Comparison of ENCODE assay signal across 1 cellular context in the genomic region with DNA sequence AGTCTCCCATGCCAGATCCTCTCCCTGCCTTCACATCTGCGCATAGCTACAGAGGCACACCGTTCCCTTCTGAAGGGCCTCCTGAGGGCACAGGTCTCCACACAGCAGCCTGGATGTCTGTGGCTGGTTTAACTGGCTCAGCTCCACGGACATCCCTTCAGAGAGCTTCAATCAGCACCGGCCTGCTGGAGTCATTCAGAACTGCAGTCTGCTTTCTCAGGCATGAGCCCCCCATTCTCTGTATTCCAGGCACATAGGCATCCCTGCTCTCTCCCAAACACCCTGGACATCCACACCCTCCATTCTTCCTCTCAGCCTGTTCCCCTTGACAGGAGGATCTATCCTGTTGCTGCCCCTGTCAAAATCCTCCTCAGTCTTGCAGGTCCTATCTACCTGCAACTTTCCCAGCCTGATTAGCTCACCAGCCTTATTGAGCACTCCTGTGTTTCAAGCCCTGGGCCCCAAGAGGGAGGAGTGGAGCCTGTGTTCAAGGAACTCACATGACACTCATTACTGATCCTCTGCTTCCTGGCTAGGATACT.
TF ChIP-seq lines count a peak whose summit lies in the region.

No MANE protein-coding gene starts in this region.

TF ChIP-seq in HepG2, 621 proteins besides CTCF, POLR2A, EP300 and RAD21 (continued from another document and continues in another):
- TF ChIP-seq, protein P1, sequence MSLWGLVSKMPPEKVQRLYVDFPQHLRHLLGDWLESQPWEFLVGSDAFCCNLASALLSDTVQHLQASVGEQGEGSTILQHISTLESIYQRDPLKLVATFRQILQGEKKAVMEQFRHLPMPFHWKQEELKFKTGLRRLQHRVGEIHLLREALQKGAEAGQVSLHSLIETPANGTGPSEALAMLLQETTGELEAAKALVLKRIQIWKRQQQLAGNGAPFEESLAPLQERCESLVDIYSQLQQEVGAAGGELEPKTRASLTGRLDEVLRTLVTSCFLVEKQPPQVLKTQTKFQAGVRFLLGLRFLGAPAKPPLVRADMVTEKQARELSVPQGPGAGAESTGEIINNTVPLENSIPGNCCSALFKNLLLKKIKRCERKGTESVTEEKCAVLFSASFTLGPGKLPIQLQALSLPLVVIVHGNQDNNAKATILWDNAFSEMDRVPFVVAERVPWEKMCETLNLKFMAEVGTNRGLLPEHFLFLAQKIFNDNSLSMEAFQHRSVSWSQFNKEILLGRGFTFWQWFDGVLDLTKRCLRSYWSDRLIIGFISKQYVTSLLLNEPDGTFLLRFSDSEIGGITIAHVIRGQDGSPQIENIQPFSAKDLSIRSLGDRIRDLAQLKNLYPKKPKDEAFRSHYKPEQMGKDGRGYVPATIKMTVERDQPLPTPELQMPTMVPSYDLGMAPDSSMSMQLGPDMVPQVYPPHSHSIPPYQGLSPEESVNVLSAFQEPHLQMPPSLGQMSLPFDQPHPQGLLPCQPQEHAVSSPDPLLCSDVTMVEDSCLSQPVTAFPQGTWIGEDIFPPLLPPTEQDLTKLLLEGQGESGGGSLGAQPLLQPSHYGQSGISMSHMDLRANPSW (CRISPR knock-in tag; IDR thresholded peaks at IDR 0.05; ENCODE audit: borderline replicate concordance), result no peak
- TF ChIP-seq MAFF (IDR thresholded peaks at IDR 0.05; ENCODE audit: low read depth, low read length), result no peak
- TF ChIP-seq KLF13 (CRISPR knock-in tag; IDR thresholded peaks at IDR 0.05), result no peak; the same call in 1 of the 2 replicates
- TF ChIP-seq ZNF501 (CRISPR knock-in tag; IDR thresholded peaks at IDR 0.05), result no peak
- no peak for TF ChIP-seq TAF15 (IDR thresholded peaks at IDR 0.05; ENCODE audit: low read depth, low read length, poor library complexity, severe bottlenecking)
- TF ChIP-seq ZNF839 (CRISPR knock-in tag; IDR thresholded peaks at IDR 0.05; ENCODE audit: borderline replicate concordance), result no peak; the same call in 1 of the 2 replicates
- no peak for TF ChIP-seq EZH2 (conservative IDR thresholded peaks at IDR 0.05; ENCODE audit: low read depth, low read length)
- TF ChIP-seq CAMTA2 (CRISPR knock-in tag; IDR thresholded peaks at IDR 0.05; ENCODE audit: borderline replicate concordance), result no peak
- TF ChIP-seq HOXA5 (CRISPR knock-in tag; IDR thresholded peaks at IDR 0.05), result no peak
- TF ChIP-seq, protein P2, sequence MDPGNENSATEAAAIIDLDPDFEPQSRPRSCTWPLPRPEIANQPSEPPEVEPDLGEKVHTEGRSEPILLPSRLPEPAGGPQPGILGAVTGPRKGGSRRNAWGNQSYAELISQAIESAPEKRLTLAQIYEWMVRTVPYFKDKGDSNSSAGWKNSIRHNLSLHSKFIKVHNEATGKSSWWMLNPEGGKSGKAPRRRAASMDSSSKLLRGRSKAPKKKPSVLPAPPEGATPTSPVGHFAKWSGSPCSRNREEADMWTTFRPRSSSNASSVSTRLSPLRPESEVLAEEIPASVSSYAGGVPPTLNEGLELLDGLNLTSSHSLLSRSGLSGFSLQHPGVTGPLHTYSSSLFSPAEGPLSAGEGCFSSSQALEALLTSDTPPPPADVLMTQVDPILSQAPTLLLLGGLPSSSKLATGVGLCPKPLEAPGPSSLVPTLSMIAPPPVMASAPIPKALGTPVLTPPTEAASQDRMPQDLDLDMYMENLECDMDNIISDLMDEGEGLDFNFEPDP (CRISPR knock-in tag; conservative IDR thresholded peaks at IDR 0.05), result no peak
- TF ChIP-seq, protein P3, sequence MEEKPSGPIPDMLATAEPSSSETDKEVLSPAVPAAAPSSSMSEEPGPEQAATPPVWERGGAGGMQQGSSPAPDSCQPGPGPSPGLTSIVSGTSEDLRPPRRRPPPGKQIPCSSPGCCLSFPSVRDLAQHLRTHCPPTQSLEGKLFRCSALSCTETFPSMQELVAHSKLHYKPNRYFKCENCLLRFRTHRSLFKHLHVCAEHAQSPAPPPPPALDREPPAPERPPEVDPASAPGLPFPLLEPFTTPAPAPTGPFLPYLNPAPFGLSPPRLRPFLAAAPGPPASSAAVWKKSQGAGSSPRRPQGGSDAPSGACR (CRISPR knock-in tag; IDR thresholded peaks at IDR 0.05), result no peak; the same call in 1 of the 2 replicates
- TF ChIP-seq, protein P4, sequence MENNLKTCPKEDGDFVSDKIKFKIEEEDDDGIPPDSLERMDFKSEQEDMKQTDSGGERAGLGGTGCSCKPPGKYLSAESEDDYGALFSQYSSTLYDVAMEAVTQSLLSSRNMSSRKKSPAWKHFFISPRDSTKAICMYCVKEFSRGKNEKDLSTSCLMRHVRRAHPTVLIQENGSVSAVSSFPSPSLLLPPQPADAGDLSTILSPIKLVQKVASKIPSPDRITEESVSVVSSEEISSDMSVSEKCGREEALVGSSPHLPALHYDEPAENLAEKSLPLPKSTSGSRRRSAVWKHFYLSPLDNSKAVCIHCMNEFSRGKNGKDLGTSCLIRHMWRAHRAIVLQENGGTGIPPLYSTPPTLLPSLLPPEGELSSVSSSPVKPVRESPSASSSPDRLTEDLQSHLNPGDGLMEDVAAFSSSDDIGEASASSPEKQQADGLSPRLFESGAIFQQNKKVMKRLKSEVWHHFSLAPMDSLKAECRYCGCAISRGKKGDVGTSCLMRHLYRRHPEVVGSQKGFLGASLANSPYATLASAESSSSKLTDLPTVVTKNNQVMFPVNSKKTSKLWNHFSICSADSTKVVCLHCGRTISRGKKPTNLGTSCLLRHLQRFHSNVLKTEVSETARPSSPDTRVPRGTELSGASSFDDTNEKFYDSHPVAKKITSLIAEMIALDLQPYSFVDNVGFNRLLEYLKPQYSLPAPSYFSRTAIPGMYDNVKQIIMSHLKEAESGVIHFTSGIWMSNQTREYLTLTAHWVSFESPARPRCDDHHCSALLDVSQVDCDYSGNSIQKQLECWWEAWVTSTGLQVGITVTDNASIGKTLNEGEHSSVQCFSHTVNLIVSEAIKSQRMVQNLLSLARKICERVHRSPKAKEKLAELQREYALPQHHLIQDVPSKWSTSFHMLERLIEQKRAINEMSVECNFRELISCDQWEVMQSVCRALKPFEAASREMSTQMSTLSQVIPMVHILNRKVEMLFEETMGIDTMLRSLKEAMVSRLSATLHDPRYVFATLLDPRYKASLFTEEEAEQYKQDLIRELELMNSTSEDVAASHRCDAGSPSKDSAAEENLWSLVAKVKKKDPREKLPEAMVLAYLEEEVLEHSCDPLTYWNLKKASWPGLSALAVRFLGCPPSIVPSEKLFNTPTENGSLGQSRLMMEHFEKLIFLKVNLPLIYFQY (CRISPR knock-in tag; IDR thresholded peaks at IDR 0.05; ENCODE audit: borderline replicate concordance), result no peak
- TF ChIP-seq, protein P5, sequence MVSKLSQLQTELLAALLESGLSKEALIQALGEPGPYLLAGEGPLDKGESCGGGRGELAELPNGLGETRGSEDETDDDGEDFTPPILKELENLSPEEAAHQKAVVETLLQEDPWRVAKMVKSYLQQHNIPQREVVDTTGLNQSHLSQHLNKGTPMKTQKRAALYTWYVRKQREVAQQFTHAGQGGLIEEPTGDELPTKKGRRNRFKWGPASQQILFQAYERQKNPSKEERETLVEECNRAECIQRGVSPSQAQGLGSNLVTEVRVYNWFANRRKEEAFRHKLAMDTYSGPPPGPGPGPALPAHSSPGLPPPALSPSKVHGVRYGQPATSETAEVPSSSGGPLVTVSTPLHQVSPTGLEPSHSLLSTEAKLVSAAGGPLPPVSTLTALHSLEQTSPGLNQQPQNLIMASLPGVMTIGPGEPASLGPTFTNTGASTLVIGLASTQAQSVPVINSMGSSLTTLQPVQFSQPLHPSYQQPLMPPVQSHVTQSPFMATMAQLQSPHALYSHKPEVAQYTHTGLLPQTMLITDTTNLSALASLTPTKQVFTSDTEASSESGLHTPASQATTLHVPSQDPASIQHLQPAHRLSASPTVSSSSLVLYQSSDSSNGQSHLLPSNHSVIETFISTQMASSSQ (IDR thresholded peaks at IDR 0.05; ENCODE audit: low read depth), result no peak
- TF ChIP-seq, protein P5 (CRISPR knock-in tag; IDR thresholded peaks at IDR 0.05; ENCODE audit: borderline replicate concordance), result peak; percentile 25; the same call in 1 of the 2 replicates
- no peak for TF ChIP-seq ZNF30 (CRISPR knock-in tag; IDR thresholded peaks at IDR 0.05)
- TF ChIP-seq, protein P6, sequence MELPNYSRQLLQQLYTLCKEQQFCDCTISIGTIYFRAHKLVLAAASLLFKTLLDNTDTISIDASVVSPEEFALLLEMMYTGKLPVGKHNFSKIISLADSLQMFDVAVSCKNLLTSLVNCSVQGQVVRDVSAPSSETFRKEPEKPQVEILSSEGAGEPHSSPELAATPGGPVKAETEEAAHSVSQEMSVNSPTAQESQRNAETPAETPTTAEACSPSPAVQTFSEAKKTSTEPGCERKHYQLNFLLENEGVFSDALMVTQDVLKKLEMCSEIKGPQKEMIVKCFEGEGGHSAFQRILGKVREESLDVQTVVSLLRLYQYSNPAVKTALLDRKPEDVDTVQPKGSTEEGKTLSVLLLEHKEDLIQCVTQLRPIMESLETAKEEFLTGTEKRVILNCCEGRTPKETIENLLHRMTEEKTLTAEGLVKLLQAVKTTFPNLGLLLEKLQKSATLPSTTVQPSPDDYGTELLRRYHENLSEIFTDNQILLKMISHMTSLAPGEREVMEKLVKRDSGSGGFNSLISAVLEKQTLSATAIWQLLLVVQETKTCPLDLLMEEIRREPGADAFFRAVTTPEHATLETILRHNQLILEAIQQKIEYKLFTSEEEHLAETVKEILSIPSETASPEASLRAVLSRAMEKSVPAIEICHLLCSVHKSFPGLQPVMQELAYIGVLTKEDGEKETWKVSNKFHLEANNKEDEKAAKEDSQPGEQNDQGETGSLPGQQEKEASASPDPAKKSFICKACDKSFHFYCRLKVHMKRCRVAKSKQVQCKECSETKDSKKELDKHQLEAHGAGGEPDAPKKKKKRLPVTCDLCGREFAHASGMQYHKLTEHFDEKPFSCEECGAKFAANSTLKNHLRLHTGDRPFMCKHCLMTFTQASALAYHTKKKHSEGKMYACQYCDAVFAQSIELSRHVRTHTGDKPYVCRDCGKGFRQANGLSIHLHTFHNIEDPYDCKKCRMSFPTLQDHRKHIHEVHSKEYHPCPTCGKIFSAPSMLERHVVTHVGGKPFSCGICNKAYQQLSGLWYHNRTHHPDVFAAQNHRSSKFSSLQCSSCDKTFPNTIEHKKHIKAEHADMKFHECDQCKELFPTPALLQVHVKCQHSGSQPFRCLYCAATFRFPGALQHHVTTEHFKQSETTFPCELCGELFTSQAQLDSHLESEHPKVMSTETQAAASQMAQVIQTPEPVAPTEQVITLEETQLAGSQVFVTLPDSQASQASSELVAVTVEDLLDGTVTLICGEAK (IDR thresholded peaks at IDR 0.05), result no peak
- TF ChIP-seq, protein P6 (CRISPR knock-in tag; IDR thresholded peaks at IDR 0.05), result no peak
- TF ChIP-seq, protein P7, sequence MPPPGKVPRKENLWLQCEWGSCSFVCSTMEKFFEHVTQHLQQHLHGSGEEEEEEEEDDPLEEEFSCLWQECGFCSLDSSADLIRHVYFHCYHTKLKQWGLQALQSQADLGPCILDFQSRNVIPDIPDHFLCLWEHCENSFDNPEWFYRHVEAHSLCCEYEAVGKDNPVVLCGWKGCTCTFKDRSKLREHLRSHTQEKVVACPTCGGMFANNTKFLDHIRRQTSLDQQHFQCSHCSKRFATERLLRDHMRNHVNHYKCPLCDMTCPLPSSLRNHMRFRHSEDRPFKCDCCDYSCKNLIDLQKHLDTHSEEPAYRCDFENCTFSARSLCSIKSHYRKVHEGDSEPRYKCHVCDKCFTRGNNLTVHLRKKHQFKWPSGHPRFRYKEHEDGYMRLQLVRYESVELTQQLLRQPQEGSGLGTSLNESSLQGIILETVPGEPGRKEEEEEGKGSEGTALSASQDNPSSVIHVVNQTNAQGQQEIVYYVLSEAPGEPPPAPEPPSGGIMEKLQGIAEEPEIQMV (CRISPR knock-in tag; IDR thresholded peaks at IDR 0.05; ENCODE audit: low read depth), result no peak
- no peak for TF ChIP-seq RFXAP (CRISPR knock-in tag; IDR thresholded peaks at IDR 0.05; ENCODE audit: borderline replicate concordance)
- no peak for TF ChIP-seq ZNF556 (CRISPR knock-in tag; IDR thresholded peaks at IDR 0.05; ENCODE audit: borderline replicate concordance)
- no peak for TF ChIP-seq ZFP36 (IDR thresholded peaks at IDR 0.05; ENCODE audit: borderline replicate concordance, low read depth, low read length, partially characterized antibody)
- TF ChIP-seq RNF2 (conservative IDR thresholded peaks at IDR 0.05; ENCODE audit: low read depth), result no peak
